In the genomic region with DNA sequence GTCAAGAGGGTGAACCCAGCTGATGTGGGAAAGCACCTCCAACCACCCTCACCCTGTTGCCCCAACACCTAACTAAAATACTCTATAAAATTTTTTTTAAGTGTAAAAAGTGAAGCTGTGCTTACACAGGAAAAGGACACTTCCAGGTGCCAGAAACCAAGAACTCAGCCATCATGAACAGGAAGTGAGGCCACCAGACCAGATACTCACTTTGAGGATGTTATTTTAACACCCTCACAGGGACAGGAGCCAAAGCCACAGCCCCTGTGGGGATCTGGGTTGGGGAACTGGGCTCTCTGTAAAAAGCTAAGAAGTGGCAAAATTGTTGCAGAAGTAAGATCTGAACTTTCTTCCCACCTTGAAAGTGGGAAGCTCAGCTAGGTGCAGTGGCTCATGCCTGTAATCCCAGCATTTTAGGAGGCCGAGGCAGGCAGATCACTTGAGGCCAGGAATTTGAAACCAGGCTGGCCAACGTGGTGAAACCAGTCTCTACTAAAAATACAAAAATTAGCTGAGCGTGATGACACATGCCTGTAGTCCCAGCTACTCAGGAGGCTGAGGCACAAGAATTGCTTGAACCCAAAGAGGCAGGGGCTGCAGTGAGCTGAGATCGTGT, we compare ENCODE assay signal across 8 cellular contexts. TPM values are rescaled to one million over a fixed set of nuclear protein-coding genes. Genes with fewer than 3 reads are reported as not detected.
DNase-seq lines count a peak whose midpoint lies in the region; ATAC-seq, FAIRE-seq and TF ChIP-seq lines count a peak whose summit lies in the region.

No MANE protein-coding gene starts in this region.

- H3K36me3 Mint-ChIP-seq in chondrocyte (ENCODE audit: low read depth) = no peaks in the 10 kb centered on the region

- H3K79me2 ChIP-seq in OCI-LY3 (ENCODE audit: low read length) = 0 out of 2 replicates have a peak, but pooled peaks cover 3% of the 10 kb centered on the region

- H3K27ac ChIP-seq in OCI-LY3 (ENCODE audit: low read length) = peak overlapping the region; percentile 99

- ATAC-seq in stimulated activated naive CD8-positive, alpha-beta T cell treated with anti-CD3 and anti-CD28 coated beads, Interleukin-15, amount 100 ng/mL, for 72 hours = peak; percentile 54
- ATAC-seq in HG03045 (IDR thresholded peaks at IDR 0.05; ENCODE audit: unreplicated experiment) = no peak

- DNase-seq in Ammon's horn (ENCODE audit: low spot score) (peak; percentile 58), GM19239 (ENCODE audit: insufficient read length, low spot score) (peak; percentile 52), chondrocyte (ENCODE audit: low spot score) (no peak), RCC 7860 (ENCODE audit: low spot score) (no peak), NCI-H2081 treated with DMSO at 0.1 percent for 48 hours (lab: John Stamatoyannopoulos, UW) (no peak)
- DNase-seq in stimulated activated naive CD8-positive, alpha-beta T cell treated with anti-CD3 and anti-CD28 coated beads, Interleukin-15, amount 100 ng/mL, for 72 hours = peak; percentile 40 to 58

- H3K9me3 Mint-ChIP-seq in chondrocyte (ENCODE audit: low read depth) = no peaks in the 10 kb centered on the region
- no peaks in the 10 kb centered on the region for H3K9me3 Mint-ChIP-seq in stimulated activated naive CD8-positive, alpha-beta T cell treated with anti-CD3 and anti-CD28 coated beads, Interleukin-15, amount 100 ng/mL, for 72 hours

- no peaks in the 10 kb centered on the region for H4K20me1 ChIP-seq in OCI-LY3 (ENCODE audit: insufficient read depth, low read length)

- H3K4me1 Mint-ChIP-seq in chondrocyte (ENCODE audit: low read depth) = peaks cover 21% of the 10 kb centered on the region
- peaks cover 67% of the 10 kb centered on the region for H3K4me1 Mint-ChIP-seq in stimulated activated naive CD8-positive, alpha-beta T cell treated with anti-CD3 and anti-CD28 coated beads, Interleukin-15, amount 100 ng/mL, for 72 hours

- H3K4me2 ChIP-seq in OCI-LY3 (ENCODE audit: low read length) = peak overlapping the region; percentile 84

- no peak for TF ChIP-seq CTCF in OCI-LY3 (IDR thresholded peaks at IDR 0.05; ENCODE audit: low read depth, low read length)
- TF ChIP-seq CTCF in chondrocyte (IDR thresholded peaks at IDR 0.05) = no peak

- H2AFZ ChIP-seq in OCI-LY3 (ENCODE audit: low read depth, low read length) = no peak overlapping the region; the same call in 1 of the 2 replicates

- peaks cover 67% of the 10 kb centered on the region for H3K4me1 ChIP-seq in OCI-LY3 (ENCODE audit: low read length)

- H3K4me3 ChIP-seq in OCI-LY3 (ENCODE audit: low read length) = peak overlapping the region; percentile 55; the same call in 1 of the 2 replicates

- H3K27me3 ChIP-seq in OCI-LY3 (ENCODE audit: low read depth, low read length) = no peaks in the 10 kb centered on the region; the same call in 1 of the 2 replicates

- no peaks in the 10 kb centered on the region for H3K9me3 ChIP-seq in OCI-LY3 (ENCODE audit: insufficient read depth, low read length)

- H3K9ac ChIP-seq in OCI-LY3 (ENCODE audit: low read length) = peak overlapping the region; percentile 78

- H3K36me3 ChIP-seq in OCI-LY3 (replicated peaks; ENCODE audit: low read depth, low read length) = no peaks in the 10 kb centered on the region

- peak; percentile 91 for FAIRE-seq in GM19239 (lab: Jason Lieb, UNC)
- no peak for FAIRE-seq in RCC 7860 (lab: Jason Lieb, UNC)

- H3K27me3 Mint-ChIP-seq in chondrocyte (ENCODE audit: low read depth) = peaks cover 4% of the 10 kb centered on the region
- H3K27me3 Mint-ChIP-seq in stimulated activated naive CD8-positive, alpha-beta T cell treated with anti-CD3 and anti-CD28 coated beads, Interleukin-15, amount 100 ng/mL, for 72 hours = no peaks in the 10 kb centered on the region

- H3K27ac Mint-ChIP-seq in chondrocyte (ENCODE audit: unreplicated experiment) = peak overlapping the region; percentile 8
- peak overlapping the region; percentile 74 to 88 for H3K27ac Mint-ChIP-seq in stimulated activated naive CD8-positive, alpha-beta T cell treated with anti-CD3 and anti-CD28 coated beads, Interleukin-15, amount 100 ng/mL, for 72 hours

- H3K4me3 Mint-ChIP-seq in chondrocyte (ENCODE audit: unreplicated experiment) = no peak overlapping the region
- H3K4me3 Mint-ChIP-seq in stimulated activated naive CD8-positive, alpha-beta T cell treated with anti-CD3 and anti-CD28 coated beads, Interleukin-15, amount 100 ng/mL, for 72 hours = peak overlapping the region; percentile 36 to 42

RNA-seq across cellular contexts. Expression of gene RSPH14, which starts 3.8 kb away (rescaled TPM):
- not detected in 3 replicates for total RNA-seq in chondrocyte

RNA-seq across cellular contexts. Expression of gene RAB36, which starts 7.3 kb away (rescaled TPM):
- 2.9 to 4.7 TPM (median 3.5 TPM) in 3 replicates for total RNA-seq in chondrocyte

RNA-seq across cellular contexts. Expression of gene BCR, which starts 42.3 kb away (rescaled TPM):
- total RNA-seq in chondrocyte = 28.4 to 44.5 TPM (median 30.0 TPM) in 3 replicates

Comparison
In these comparisons a context has a peak if more than half of its experiments do, and no peak if none do; other contexts are left out.
1. DNase-seq: peak in Ammon's horn (single experiment), GM19239 (single experiment) and stimulated activated naive CD8-positive, alpha-beta T cell treated with anti-CD3 and anti-CD28 coated beads, Interleukin-15, amount 100 ng/mL, for 72 hours (2 of 2); none in chondrocyte (single experiment), RCC 7860 (single experiment) and NCI-H2081 treated with DMSO at 0.1 percent for 48 hours (single experiment).